In the genomic region with DNA sequence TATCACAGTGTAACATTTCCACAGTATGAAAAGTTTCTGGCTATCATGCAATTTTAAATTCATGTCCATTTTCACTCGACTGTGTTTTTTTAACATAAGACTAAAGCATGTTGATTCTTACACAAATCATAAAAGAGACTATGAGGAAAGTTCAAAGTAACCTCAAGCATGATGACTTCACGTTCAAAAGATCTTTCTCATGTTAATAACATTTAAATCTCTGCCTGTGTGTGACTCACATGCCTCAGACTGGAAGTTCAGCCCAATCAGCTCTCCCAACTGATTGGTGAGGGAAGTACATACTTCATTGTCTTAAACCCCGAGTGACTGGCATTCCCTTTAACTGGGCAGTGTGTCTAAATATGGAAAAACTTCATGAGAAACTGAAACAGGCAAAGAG, we compare ENCODE assay signal across 8 cellular contexts. TPM values are rescaled to one million over a fixed set of nuclear protein-coding genes. Genes with fewer than 3 reads are reported as not detected.
DNase-seq lines count a peak whose midpoint lies in the region; ATAC-seq, FAIRE-seq and TF ChIP-seq lines count a peak whose summit lies in the region.

No MANE protein-coding gene starts in this region.

- TF ChIP-seq CTCF in RWPE1 (conservative IDR thresholded peaks at IDR 0.05; ENCODE audit: low read depth) (no peak), gastrocnemius medialis (IDR thresholded peaks at IDR 0.05 in 4 of 5, conservative IDR thresholded peaks at IDR 0.05 in 1 of 5) (no peak)

- no peak for TF ChIP-seq POLR2A in gastrocnemius medialis (IDR thresholded peaks at IDR 0.05)

- ATAC-seq in gastrocnemius medialis (peak; percentile 20 to 55), GM18858 (IDR thresholded peaks at IDR 0.05; ENCODE audit: unreplicated experiment) (no peak), GM21381 (IDR thresholded peaks at IDR 0.05; ENCODE audit: unreplicated experiment) (no peak), GM21786 (IDR thresholded peaks at IDR 0.05; ENCODE audit: unreplicated experiment) (no peak)

- intact Hi-C loops in gastrocnemius medialis (cut with DNase I; ENCODE audit: low total_unique reads) = no loop called here

- CTCF ChIA-PET in RWPE1 (lab: Yijun Ruan, JAX) = no interaction called here

- no peaks in the 10 kb centered on the region for H3K27me3 ChIP-seq in gastrocnemius medialis

- no peaks in the 10 kb centered on the region for H3K36me3 ChIP-seq in gastrocnemius medialis

- DNase-seq in GM19239 (ENCODE audit: insufficient read length, low spot score) (no peak), RWPE1 (ENCODE audit: low spot score) (peak; percentile 79), fibroblast of peridontal ligament (ENCODE audit: extremely low read depth) (peak; percentile 98), gastrocnemius medialis (no peak), NCI-H2029 treated with DMSO at 0.1 percent for 48 hours (lab: John Stamatoyannopoulos, UW) (no peak)

- peak; percentile 14 for FAIRE-seq in GM19239 (lab: Jason Lieb, UNC)

- in situ Hi-C loops in gastrocnemius medialis (cut with MboI; ENCODE audit: low sequenced_read_pairs in 4 of 4) = no loop called here

- no peaks in the 10 kb centered on the region for H3K9me3 ChIP-seq in gastrocnemius medialis

- H3K4me3 ChIP-seq in gastrocnemius medialis = no peak overlapping the region

- H3K27ac ChIP-seq in RWPE1 (no peak overlapping the region), gastrocnemius medialis (peak overlapping the region in 3 of 4 donors; percentile 6 to 12 (median 9))

- POLR2A ChIA-PET in RWPE1 (lab: Yijun Ruan, JAX; ENCODE audit: low non-redundant PET) = interaction anchor here (0.9 kb wide), 1 partner anchor 38 kb away, joined by 3 read pairs; no protein-coding TSS in a partner anchor

- peaks cover 44 to 51% of the 10 kb centered on the region in 2 donors for H3K4me1 ChIP-seq in gastrocnemius medialis

RNA-seq across cellular contexts. Expression of gene ATXN1, which starts 37.4 kb away (rescaled TPM):
- 10 to 100 TPM; 21.8 to 42.9 (median 33.1) TPM for total RNA-seq in gastrocnemius medialis

Comparison
In these comparisons a context has a peak if more than half of its experiments do, and no peak if none do; other contexts are left out.
1. DNase-seq: peak in RWPE1 (single experiment) and fibroblast of peridontal ligament (single experiment); none in GM19239 (single experiment), gastrocnemius medialis (0 of 2) and NCI-H2029 treated with DMSO at 0.1 percent for 48 hours (single experiment).
2. ATAC-seq: peak in gastrocnemius medialis (2 of 2); none in GM18858 (single experiment), GM21381 (single experiment) and GM21786 (single experiment).